33 cellular contexts compared by ENCODE assay signal in genomic region chr4:62144431-62144830, GRCh38.
"Had no signal": no experiment of that assay in that cellular context is flagged by ENCODE, and none has a peak within 500 bp of the region (broad histone marks: within the 10 kb centered on the region; RNA-seq: fewer than 3 reads in every experiment).

No MANE protein-coding gene starts in this region.

- H3K4me3 ChIP-seq: adrenal gland, ascending aorta, body of pancreas, breast epithelium, cardiac muscle cell had no signal

- ATAC-seq: activated naive CD4-positive, alpha-beta T cell treated with anti-CD3 and anti-CD28 coated beads, Interleukin-2, amount 50 U/mL, for 72 hours; activated naive CD8-positive, alpha-beta T cell treated with anti-CD3 and anti-CD28 coated beads, Interleukin-2, amount 50 U/mL, for 24 hours; activated T-cell treated with anti-CD3 and anti-CD28 coated beads, Interleukin-2, amount 50 U/mL, for 4 hours; activated T-cell treated with anti-CD3 and anti-CD28 coated beads, Interleukin-2, amount 50 U/mL, for 72 hours; activated T-helper 17 cell treated with anti-CD3 and anti-CD28 coated beads, Interleukin-2, amount 50 U/mL, for 72 hours; body of pancreas had no signal

- H3K27ac ChIP-seq: adrenal gland, ascending aorta, body of pancreas, brain microvascular endothelial cell, breast epithelium, cardiac muscle cell had no signal

- H3K27me3 ChIP-seq: adrenal gland, ascending aorta, body of pancreas, brain microvascular endothelial cell, breast epithelium, cardiac muscle cell had no signal

- H3K4me1 ChIP-seq: adrenal gland, ascending aorta, body of pancreas, breast epithelium had no signal

- DNase-seq: activated effector memory CD4-positive, alpha-beta T cell treated with anti-CD3 and anti-CD28 coated beads, Interleukin-2, amount 50 U/mL, for 16 hours; activated effector memory CD4-positive, alpha-beta T cell treated with Interleukin-2 at 50 U/mL for 16 hours; activated gamma-delta T cell; activated gamma-delta T cell treated with Interleukin-2 at 50 U/mL for 16 hours; activated naive CD4-positive, alpha-beta T cell; activated naive CD4-positive, alpha-beta T cell treated with anti-CD3 and anti-CD28 coated beads for 36 hours; activated naive CD4-positive, alpha-beta T cell treated with anti-CD3 and anti-CD28 coated beads, Interleukin-2, amount 10 ng/mL, durations not matched to agents 7 days and 5 days; activated naive CD4-positive, alpha-beta T cell treated with anti-CD3 and anti-CD28 coated beads, Interleukin-2, amount 50 U/mL, for 16 hours; activated naive CD4-positive, alpha-beta T cell treated with Interleukin-2 at 50 U/mL for 16 hours; activated naive CD8-positive, alpha-beta T cell treated with anti-CD3 and anti-CD28 coated beads for 36 hours; activated naive CD8-positive, alpha-beta T cell treated with anti-CD3 and anti-CD28 coated beads, Interleukin-2, amount 10 ng/mL, durations not matched to agents 7 days and 5 days; activated naive CD8-positive, alpha-beta T cell treated with anti-CD3 and anti-CD28 coated beads, Interleukin-2, amount 50 U/mL, for 24 hours; activated T-cell treated with anti-CD3 and anti-CD28 coated beads for 4 hours; activated T-cell treated with anti-CD3 and anti-CD28 coated beads, Interleukin-2, amount 50 U/mL, for 1 hour; activated T-cell treated with anti-CD3 and anti-CD28 coated beads, Interleukin-2, amount 50 U/mL, for 24 hours; activated T-cell treated with anti-CD3 and anti-CD28 coated beads, Interleukin-2, amount 50 U/mL, for 4 hours; activated T-cell treated with anti-CD3 and anti-CD28 coated beads, Interleukin-2, amount 50 U/mL, for 48 hours; activated T-cell treated with anti-CD3 and anti-CD28 coated beads, Interleukin-2, amount 50 U/mL, for 72 hours; adrenal gland; amniotic stem cell; amygdala; anterior cingulate cortex; aorta; body of pancreas; brain microvascular endothelial cell; caudate nucleus; central memory CD4-positive, alpha-beta T cell; cerebellar nuclear complex had no signal

- H3K9me3 ChIP-seq: adrenal gland, ascending aorta, body of pancreas, breast epithelium had no signal

- H3K36me3 ChIP-seq: adrenal gland, ascending aorta, brain microvascular endothelial cell, breast epithelium, cardiac muscle cell had no signal
